12 cellular contexts compared by ENCODE assay signal in the genomic region with DNA sequence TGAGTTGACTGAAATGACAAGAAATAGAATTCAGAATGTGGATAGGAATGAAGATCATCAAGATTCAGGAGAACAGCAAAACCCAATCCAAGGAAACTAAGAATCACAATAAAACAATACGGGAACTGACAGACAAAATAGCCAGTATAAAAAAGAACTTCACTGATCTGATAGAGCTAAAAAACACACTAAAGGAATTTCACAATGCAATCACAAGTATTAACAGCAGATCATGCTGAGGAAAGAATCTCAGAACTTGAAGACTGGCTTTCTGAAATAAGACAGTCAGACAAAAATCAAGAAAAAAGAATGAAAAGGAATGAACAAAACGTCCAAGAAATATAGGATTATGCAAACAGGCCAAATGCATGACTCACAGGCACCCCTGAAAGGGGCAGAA. TPM values are rescaled to one million over a fixed set of nuclear protein-coding genes. Genes with fewer than 3 reads are reported as not detected.
"Had no signal": no experiment of that assay in that cellular context is flagged by ENCODE, and none has a peak within 500 bp of the region (broad histone marks: within the 10 kb centered on the region; RNA-seq: fewer than 3 reads in every experiment).

No MANE protein-coding gene starts in this region.

- H3K27ac ChIP-seq: GM23248, HL-60 had no signal

- H3K27ac Mint-ChIP-seq: HFFc6 had no signal

- H3K4me3 Mint-ChIP-seq: HFFc6 had no signal

- H3K4me3 ChIP-seq: GM23248, HAP-1, K562 had no signal

- ATAC-seq: HCT116, K562 had no signal

- H3K4me1 ChIP-seq: HAP-1 had no signal

- H3K9me3 Mint-ChIP-seq: HFFc6 had no signal

- H3K36me3 ChIP-seq: HAP-1 had no signal

- DNase-seq: GM23248, GOT3, H7, HFFc6, IMR-90, KG1 had no signal

RNA-seq across cellular contexts. Expression of a gene that starts 15.3 kb away (rescaled TPM):
- total RNA-seq: GM23248, H4, H7, HFFc6, HT1080, IMR-90, K562 had no signal
